ENCODE assay signal across 29 cellular contexts in the genomic region with DNA sequence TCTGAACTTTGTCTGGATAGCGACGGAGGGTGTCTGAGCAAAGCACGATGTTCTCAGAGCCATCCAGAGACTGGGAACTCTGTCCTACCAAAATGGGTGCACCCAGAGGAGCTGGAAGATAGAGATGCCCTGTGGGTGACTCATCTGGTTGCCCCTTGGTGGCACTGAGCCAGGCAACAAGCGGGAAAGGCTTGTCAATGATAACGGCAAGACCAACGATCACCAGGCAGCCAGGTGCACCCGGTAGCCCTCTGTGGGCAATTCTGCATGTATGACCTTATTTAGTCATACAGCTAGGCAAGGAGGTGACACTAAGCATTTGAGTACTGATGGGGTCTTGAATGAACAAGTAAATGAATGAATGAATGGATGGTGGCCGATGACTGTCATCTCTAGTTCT. TPM values are rescaled to one million over a fixed set of nuclear protein-coding genes. Genes with fewer than 3 reads are reported as not detected.
DNase-seq lines count a peak whose midpoint lies in the region; ATAC-seq, FAIRE-seq and TF ChIP-seq lines count a peak whose summit lies in the region.
"Had no signal": no experiment of that assay in that cellular context is flagged by ENCODE, and none has a peak within 500 bp of the region (broad histone marks: within the 10 kb centered on the region; RNA-seq: fewer than 3 reads in every experiment).

No MANE protein-coding gene starts in this region.

- FAIRE-seq in RCC 7860 (lab: Jason Lieb, UNC): no peak
- FAIRE-seq: colon, TTC549 had no signal

- CTCF ChIA-PET in Calu3 (lab: Charles Lee): interaction anchor here (0.7 to 2.1 kb wide), 4 partner anchors 9 to 185 kb away, joined by 3 to 7 read pairs (median 3); no protein-coding TSS in a partner anchor

- H3K27me3 Mint-ChIP-seq in Calu3 (ENCODE audit: unreplicated experiment) (peaks cover 55% of the 10 kb centered on the region), nephron (ENCODE audit: low read depth) (peaks cover 22% of the 10 kb centered on the region), neural progenitor cell (ENCODE audit: insufficient read depth, low read depth) (peaks cover 23% of the 10 kb centered on the region)

- H3K79me2 ChIP-seq in neural progenitor cell (ENCODE audit: low read depth): no peaks in the 10 kb centered on the region

- no peaks in the 10 kb centered on the region for H4K20me1 ChIP-seq in neural progenitor cell (ENCODE audit: low read depth)

- no peak for TF ChIP-seq CTCF in BE2C (IDR thresholded peaks at IDR 0.05; ENCODE audit: low read depth, low read length)
- no peak for TF ChIP-seq CTCF in Calu3 (IDR thresholded peaks at IDR 0.05; ENCODE audit: unreplicated experiment)
- no peak for TF ChIP-seq CTCF in nephron (IDR thresholded peaks at IDR 0.05; ENCODE audit: unreplicated experiment in 3 of 3)
- TF ChIP-seq CTCF in esophagus squamous epithelium (IDR thresholded peaks at IDR 0.05): no peak
- no peak for TF ChIP-seq CTCF in neural progenitor cell (IDR thresholded peaks at IDR 0.05)

- intact Hi-C loops in Calu3 (cut with micrococcal nuclease; ENCODE audit: unreplicated experiment) (loop anchor here (5.0 kb wide), 1 partner anchor 158 kb away; no protein-coding TSS in a partner anchor), esophagus squamous epithelium (cut with DNase I) (loop anchor here (5.0 to 10.0 kb wide), 2 partner anchors 130 to 158 kb away; no protein-coding TSS in a partner anchor)

- no peak overlapping the region for H3K9ac ChIP-seq in neural progenitor cell

- no peak for TF ChIP-seq POLR2A in esophagus squamous epithelium (IDR thresholded peaks at IDR 0.05)

- H3K36me3 Mint-ChIP-seq in Calu3 (ENCODE audit: insufficient read depth, unreplicated experiment) (peaks cover 5% of the 10 kb centered on the region), nephron (ENCODE audit: low read depth) (no peaks in the 10 kb centered on the region), neural progenitor cell (no peaks in the 10 kb centered on the region)
- H3K36me3 Mint-ChIP-seq: activated CD4-positive, alpha-beta memory T cell treated with anti-CD3 and anti-CD28 coated beads for 36 hours; activated naive CD4-positive, alpha-beta T cell treated with anti-CD3 and anti-CD28 coated beads, Interleukin-2, amount 50 U/mL, for 24 hours; CD4-positive, CD25-positive, alpha-beta regulatory T cell had no signal

- H3K27me3 ChIP-seq in BE2C (no peaks in the 10 kb centered on the region), esophagus squamous epithelium (peaks cover 0 to 86% (median 0%) of the 10 kb centered on the region in 4 donors), neural progenitor cell (peaks cover 10% of the 10 kb centered on the region)
- H3K27me3 ChIP-seq: right atrium auricular region had no signal

- H3K4me3 ChIP-seq in BE2C (ENCODE audit: low read depth, low read length): no peak overlapping the region
- no peak overlapping the region for H3K4me3 ChIP-seq in esophagus squamous epithelium
- H3K4me3 ChIP-seq in neural progenitor cell: no peak overlapping the region
- H3K4me3 ChIP-seq: lung, right atrium auricular region, upper lobe of right lung had no signal

- H3K4me2 ChIP-seq in neural progenitor cell: no peak overlapping the region

- H3K36me3 ChIP-seq in BE2C (no peaks in the 10 kb centered on the region), esophagus squamous epithelium (no peaks in the 10 kb centered on the region), neural progenitor cell (no peaks in the 10 kb centered on the region)
- H3K36me3 ChIP-seq: right atrium auricular region, upper lobe of right lung had no signal

- WGBS in esophagus squamous epithelium, 2 donors: 49% methylated on average over 8 of the region's 8 CpGs

- H3K9me3 ChIP-seq in BE2C (no peaks in the 10 kb centered on the region), esophagus squamous epithelium (no peaks in the 10 kb centered on the region), neural progenitor cell (ENCODE audit: low read depth) (no peaks in the 10 kb centered on the region)
- H3K9me3 ChIP-seq: right atrium auricular region, upper lobe of right lung had no signal

- ATAC-seq in GM18861 (IDR thresholded peaks at IDR 0.05; ENCODE audit: unreplicated experiment): no peak
- ATAC-seq: upper lobe of right lung had no signal

- peaks cover 44% of the 10 kb centered on the region for H3K4me1 ChIP-seq in BE2C
- H3K4me1 ChIP-seq in esophagus squamous epithelium: peaks cover 23 to 85% (median 59%) of the 10 kb centered on the region in 3 donors
- peaks cover 16% of the 10 kb centered on the region for H3K4me1 ChIP-seq in neural progenitor cell

- H3K27ac Mint-ChIP-seq in Calu3 (ENCODE audit: unreplicated experiment) (no peak overlapping the region), nephron (peak overlapping the region in 2 of 3 experiments; percentile 34 to 90), neural progenitor cell (no peak overlapping the region)
- H3K27ac Mint-ChIP-seq: activated CD4-positive, alpha-beta memory T cell treated with anti-CD3 and anti-CD28 coated beads for 36 hours; activated naive CD4-positive, alpha-beta T cell treated with anti-CD3 and anti-CD28 coated beads, Interleukin-2, amount 50 U/mL, for 24 hours; CD4-positive, CD25-positive, alpha-beta regulatory T cell; nephron progenitor cell had no signal

- DNase-seq in BE2C (peak; percentile 49), Calu3 (peak; percentile 20), RCC 7860 (ENCODE audit: low spot score) (peak; percentile 10), esophagus squamous epithelium (lab: John Stamatoyannopoulos, UW) (no peak), neural progenitor cell (ENCODE audit: low spot score) (no peak)
- DNase-seq: activated CD4-positive, alpha-beta memory T cell treated with anti-CD3 and anti-CD28 coated beads for 36 hours; activated CD4-positive, CD25-positive, alpha-beta regulatory T cell treated with anti-CD3 and anti-CD28 coated beads, Interleukin-2, amount 50 U/mL, for 72 hours; activated CD8-positive, alpha-beta memory T cell treated with anti-CD3 and anti-CD28 coated beads, Interleukin-2, amount 50 U/mL, for 4 hours; CD4-positive, CD25-positive, alpha-beta regulatory T cell; effector CD8-positive, alpha-beta T cell; glutamatergic neuron; kidney glomerular epithelial cell; NCI-H1092 treated with DMSO at 0.1 percent for 48 hours; NCI-H2029 treated with DMSO at 0.1 percent for 48 hours; nephron progenitor cell; SHP77 treated with DMSO at 0.1 percent for 48 hours; stimulated activated CD4-positive, alpha-beta T cell treated with anti-CD3 and anti-CD28 coated beads, Interleukin-12 subunit alpha, Interleukin-12 subunit beta, amount 100 ng/mL, for 4 hours; stimulated activated CD4-positive, alpha-beta T cell treated with anti-CD3 and anti-CD28 coated beads, Interleukin-4, amount 100 ng/mL, for 1 hour; upper lobe of right lung had no signal

- H3K4me1 Mint-ChIP-seq in Calu3 (ENCODE audit: low read depth, unreplicated experiment) (peaks cover 7% of the 10 kb centered on the region), nephron (peaks cover 45% of the 10 kb centered on the region), neural progenitor cell (peaks cover 45% of the 10 kb centered on the region)

- H3K27ac ChIP-seq in esophagus squamous epithelium (no peak overlapping the region), neural progenitor cell (no peak overlapping the region)
- H3K27ac ChIP-seq: epithelial cell of prostate, right atrium auricular region, upper lobe of right lung had no signal

- BruUV-seq in Calu3 (replicated peaks; lab: Mats Ljungman, UMichigan): no TSS peak

- H3F3A ChIP-seq in neural progenitor cell (ENCODE audit: low read depth): no peaks in the 10 kb centered on the region

- no peaks in the 10 kb centered on the region for H3K9me3 Mint-ChIP-seq in Calu3 (ENCODE audit: low read depth, unreplicated experiment)
- H3K9me3 Mint-ChIP-seq in nephron: no peaks in the 10 kb centered on the region
- H3K9me3 Mint-ChIP-seq in neural progenitor cell: no peaks in the 10 kb centered on the region
- H3K9me3 Mint-ChIP-seq: activated CD4-positive, alpha-beta memory T cell treated with anti-CD3 and anti-CD28 coated beads for 36 hours; activated naive CD4-positive, alpha-beta T cell treated with anti-CD3 and anti-CD28 coated beads, Interleukin-2, amount 50 U/mL, for 24 hours; CD4-positive, CD25-positive, alpha-beta regulatory T cell; nephron progenitor cell had no signal

- no peak overlapping the region for H2AFZ ChIP-seq in neural progenitor cell (replicated peaks)

- H3K4me3 Mint-ChIP-seq in Calu3 (ENCODE audit: low read depth, unreplicated experiment): no peak overlapping the region
- peak overlapping the region in 1 of 3 experiments; percentile 32 for H3K4me3 Mint-ChIP-seq in nephron
- no peak overlapping the region for H3K4me3 Mint-ChIP-seq in neural progenitor cell
- H3K4me3 Mint-ChIP-seq: activated CD4-positive, alpha-beta memory T cell treated with anti-CD3 and anti-CD28 coated beads for 36 hours; activated naive CD4-positive, alpha-beta T cell treated with anti-CD3 and anti-CD28 coated beads, Interleukin-2, amount 50 U/mL, for 24 hours; CD4-positive, CD25-positive, alpha-beta regulatory T cell; nephron progenitor cell had no signal

RNA-seq across cellular contexts. Expression of a gene that starts 2.8 kb away (rescaled TPM):
- polyA plus RNA-seq in BE2C (2012; ENCODE audit: insufficient read depth, insufficient read length, low read depth): 35.3 TPM
- total RNA-seq in Calu3 (2022) (0.39 and 0.42 TPM in 2 replicates), esophagus squamous epithelium (100 to 1,000 TPM in 1 of 4 donors, 10 to 100 TPM in 2, 1 to 10 TPM in 1; 8.9 to 182 (median 20.3) TPM), neural progenitor cell (ENCODE audit: low replicate concordance) (0.47 and 1.1 TPM in 2 replicates)
- total RNA-seq: activated CD4-positive, alpha-beta memory T cell treated with anti-CD3 and anti-CD28 coated beads for 36 hours; H4; NCI-H460 had no signal
- polyA plus RNA-seq: CD4-positive, CD25-positive, alpha-beta regulatory T cell had no signal

RNA-seq across cellular contexts. Expression of a gene that starts 58.5 kb away (rescaled TPM):
- 23.1 TPM for polyA plus RNA-seq in BE2C (2012; ENCODE audit: insufficient read depth, insufficient read length, low read depth)
- 32.2 and 34.4 TPM in 2 replicates for total RNA-seq in Calu3 (2022)
- 10 to 100 TPM in 3 of 4 donors, 1 to 10 TPM in 1; 8.0 to 13.2 (median 12.2) TPM for total RNA-seq in esophagus squamous epithelium
- total RNA-seq in neural progenitor cell (ENCODE audit: low replicate concordance): 29.9 and 66.6 TPM in 2 replicates

Comparison
In these comparisons a context has a peak if more than half of its experiments do, and no peak if none do; other contexts are left out.
1. DNase-seq: peak in BE2C (single experiment), Calu3 (single experiment) and RCC 7860 (single experiment); none in esophagus squamous epithelium (single experiment) and neural progenitor cell (single experiment).
2. H3K27ac Mint-ChIP-seq: peak in nephron (2 of 3); none in Calu3 (single experiment) and neural progenitor cell (single experiment).